Comparison of ENCODE assay signal across 19 cellular contexts in the genomic region with DNA sequence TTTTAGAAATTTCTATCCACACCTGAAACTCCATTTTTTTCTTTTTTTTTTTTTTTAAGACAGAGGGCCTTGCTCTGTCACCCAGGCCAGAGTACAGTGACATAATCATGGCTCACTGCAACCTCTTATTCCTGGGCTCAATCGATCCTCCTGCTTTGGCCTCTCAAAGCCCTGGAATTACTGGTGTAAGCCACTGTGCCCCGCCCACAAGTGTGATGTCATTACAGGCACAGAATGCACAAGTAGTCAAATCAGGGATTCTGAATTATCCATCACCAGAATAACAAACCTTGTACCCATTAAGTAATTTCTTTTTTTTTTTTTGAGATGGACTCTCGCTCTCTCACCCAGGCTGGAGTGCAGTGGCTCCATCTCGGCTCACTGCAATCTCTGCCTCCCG. TPM values are rescaled to one million over a fixed set of nuclear protein-coding genes. Genes with fewer than 3 reads are reported as not detected.
DNase-seq lines count a peak whose midpoint lies in the region; ATAC-seq and TF ChIP-seq lines count a peak whose summit lies in the region.
"Had no signal": no experiment of that assay in that cellular context is flagged by ENCODE, and none has a peak within 500 bp of the region (broad histone marks: within the 10 kb centered on the region; RNA-seq: fewer than 3 reads in every experiment).

No MANE protein-coding gene starts in this region.

- H3K27ac ChIP-seq in CD4-positive, alpha-beta T cell (ENCODE audit: low read depth, low read length) = no peak overlapping the region
- H3K27ac ChIP-seq in spleen = no peak overlapping the region

- intact Hi-C loops in activated CD8-positive, alpha-beta T cell treated with anti-CD3 and anti-CD28 coated beads for 36 hours (cut with micrococcal nuclease) = no loop called here
- intact Hi-C loops in CD4-positive, alpha-beta T cell (cut with DNase I, micrococcal nuclease) = loop anchor here in 1 of 2 experiments (5.0 kb wide), 1 partner anchor 1325 kb away; a partner anchor contains a TSS
- intact Hi-C loops in spleen (cut with DNase I; ENCODE audit: low total_unique reads) = no loop called here

- H3K9me3 ChIP-seq in CD4-positive, alpha-beta T cell (ENCODE audit: control insufficient read depth, low read length) = no peaks in the 10 kb centered on the region
- no peaks in the 10 kb centered on the region for H3K9me3 ChIP-seq in spleen

- POLR2A ChIA-PET in activated CD8-positive, alpha-beta T cell treated with anti-CD3 and anti-CD28 coated beads for 36 hours (lab: Charles Lee) = no interaction called here
- POLR2A ChIA-PET in activated CD8-positive, alpha-beta T cell treated with anti-CD3 and anti-CD28 coated beads, Interleukin-2, amount 10 ng/mL, durations not matched to agents 7 days and 5 days (lab: Charles Lee) = no interaction called here
- POLR2A ChIA-PET in CD4-positive, alpha-beta T cell (lab: Charles Lee) = no interaction called here
- POLR2A ChIA-PET in T-cell (lab: Charles Lee) (no interaction called here), GM10248 (lab: Yijun Ruan, JAX) (no interaction called here)

- no peak overlapping the region for H3K4me3 ChIP-seq in spleen

- TF ChIP-seq POLR2A in spleen (IDR thresholded peaks at IDR 0.05) = no peak

- no peaks in the 10 kb centered on the region for H3K27me3 Mint-ChIP-seq in activated CD8-positive, alpha-beta T cell treated with anti-CD3 and anti-CD28 coated beads for 36 hours
- no peaks in the 10 kb centered on the region for H3K27me3 Mint-ChIP-seq in activated CD8-positive, alpha-beta T cell treated with anti-CD3 and anti-CD28 coated beads, Interleukin-2, amount 10 ng/mL, durations not matched to agents 7 days and 5 days (ENCODE audit: low read depth)
- no peaks in the 10 kb centered on the region for H3K27me3 Mint-ChIP-seq in CD4-positive, alpha-beta T cell
- H3K27me3 Mint-ChIP-seq in T-cell = no peaks in the 10 kb centered on the region
- H3K27me3 Mint-ChIP-seq in memory B cell = no peaks in the 10 kb centered on the region
- H3K27me3 Mint-ChIP-seq: activated naive CD8-positive, alpha-beta T cell had no signal

- CTCF ChIA-PET in activated CD8-positive, alpha-beta T cell treated with anti-CD3 and anti-CD28 coated beads for 36 hours (lab: Charles Lee) = interaction anchor here (0.8 to 1.0 kb wide), 2 partner anchors 28 to 58 kb away, joined by 3 to 4 read pairs; a partner anchor contains a TSS
- CTCF ChIA-PET in activated CD8-positive, alpha-beta T cell treated with anti-CD3 and anti-CD28 coated beads, Interleukin-2, amount 10 ng/mL, durations not matched to agents 7 days and 5 days (lab: Charles Lee) = interaction anchor here (1.3 kb wide), 1 partner anchor 171 kb away, joined by 3 read pairs; no protein-coding TSS in a partner anchor
- CTCF ChIA-PET in CD4-positive, alpha-beta T cell (lab: Charles Lee) = no interaction called here
- CTCF ChIA-PET in T-cell (lab: Charles Lee) = no interaction called here
- CTCF ChIA-PET in GM10248 (lab: Yijun Ruan, JAX) = interaction anchor here (1.3 kb wide), 1 partner anchor 15 kb away, joined by 3 read pairs; no protein-coding TSS in a partner anchor

- peak; percentile 52 for DNase-seq in activated CD8-positive, alpha-beta T cell treated with anti-CD3 and anti-CD28 coated beads for 36 hours
- DNase-seq in activated CD8-positive, alpha-beta T cell treated with anti-CD3 and anti-CD28 coated beads, Interleukin-2, amount 10 ng/mL, durations not matched to agents 7 days and 5 days = no peak
- no peak for DNase-seq in CD4-positive, alpha-beta T cell
- DNase-seq in T-cell (no peak), memory B cell (ENCODE audit: low spot score in 2 of 2) (no peak), spleen (no peak), GM10248 (ENCODE audit: extremely low spot score) (no peak), SW480 (ENCODE audit: low spot score) (no peak)
- DNase-seq: AML-193, DMS79 treated with DMSO at 0.1 percent for 48 hours, NCI-H146, NCI-H69 had no signal

- H3K4me1 ChIP-seq in spleen = peaks cover 6 to 49% (median 25%) of the 10 kb centered on the region in 6 donors

- ATAC-seq in activated CD8-positive, alpha-beta T cell treated with anti-CD3 and anti-CD28 coated beads for 36 hours = no peak
- no peak for ATAC-seq in activated CD8-positive, alpha-beta T cell treated with anti-CD3 and anti-CD28 coated beads, Interleukin-2, amount 10 ng/mL, durations not matched to agents 7 days and 5 days
- ATAC-seq in CD4-positive, alpha-beta T cell (ENCODE audit: poor library complexity) = no peak
- ATAC-seq in T-cell (replicated peaks in 1 of 4) (no peak), memory B cell (ENCODE audit: low read depth) (no peak)
- ATAC-seq: GM12878 had no signal

- no peak overlapping the region for H3K4me3 Mint-ChIP-seq in activated CD8-positive, alpha-beta T cell treated with anti-CD3 and anti-CD28 coated beads for 36 hours
- H3K4me3 Mint-ChIP-seq in activated CD8-positive, alpha-beta T cell treated with anti-CD3 and anti-CD28 coated beads, Interleukin-2, amount 10 ng/mL, durations not matched to agents 7 days and 5 days = no peak overlapping the region
- H3K4me3 Mint-ChIP-seq in CD4-positive, alpha-beta T cell = peak overlapping the region; percentile 100
- H3K4me3 Mint-ChIP-seq in T-cell (peak overlapping the region; percentile 9 to 99 (median 98)), memory B cell (peak overlapping the region; percentile 17)

- peaks cover 42% of the 10 kb centered on the region for H3K36me3 Mint-ChIP-seq in activated CD8-positive, alpha-beta T cell treated with anti-CD3 and anti-CD28 coated beads for 36 hours (ENCODE audit: low read depth)
- peaks cover 45% of the 10 kb centered on the region for H3K36me3 Mint-ChIP-seq in activated CD8-positive, alpha-beta T cell treated with anti-CD3 and anti-CD28 coated beads, Interleukin-2, amount 10 ng/mL, durations not matched to agents 7 days and 5 days (ENCODE audit: low read depth)
- peaks cover 61% of the 10 kb centered on the region for H3K36me3 Mint-ChIP-seq in CD4-positive, alpha-beta T cell (ENCODE audit: low read depth)
- H3K36me3 Mint-ChIP-seq in T-cell = peaks cover 16% of the 10 kb centered on the region
- peaks cover 12% of the 10 kb centered on the region for H3K36me3 Mint-ChIP-seq in memory B cell

- H3K36me3 ChIP-seq in spleen = peaks cover 3 to 57% (median 40%) of the 10 kb centered on the region in 6 donors

- no peak overlapping the region for H3K27ac Mint-ChIP-seq in activated CD8-positive, alpha-beta T cell treated with anti-CD3 and anti-CD28 coated beads for 36 hours
- H3K27ac Mint-ChIP-seq in activated CD8-positive, alpha-beta T cell treated with anti-CD3 and anti-CD28 coated beads, Interleukin-2, amount 10 ng/mL, durations not matched to agents 7 days and 5 days = no peak overlapping the region
- H3K27ac Mint-ChIP-seq in CD4-positive, alpha-beta T cell = no peak overlapping the region
- H3K27ac Mint-ChIP-seq in T-cell (no peak overlapping the region), memory B cell (no peak overlapping the region)

- H3K27me3 ChIP-seq in CD4-positive, alpha-beta T cell (ENCODE audit: control insufficient read depth, insufficient read depth, low read length) = no peaks in the 10 kb centered on the region
- H3K27me3 ChIP-seq in spleen (replicated peaks in 1 of 7) = no peaks in the 10 kb centered on the region

- TF ChIP-seq CTCF in activated CD8-positive, alpha-beta T cell treated with anti-CD3 and anti-CD28 coated beads for 36 hours (IDR thresholded peaks at IDR 0.05) = no peak
- no peak for TF ChIP-seq CTCF in CD4-positive, alpha-beta T cell (IDR thresholded peaks at IDR 0.05)
- TF ChIP-seq CTCF in spleen (IDR thresholded peaks at IDR 0.05 in 8 of 11, conservative IDR thresholded peaks at IDR 0.05 in 3 of 11) (no peak), GM10248 (IDR thresholded peaks at IDR 0.05; ENCODE audit: control extremely low read depth, extremely low read depth, low read depth, missing control alignments) (no peak)

- 92 to 96% (median 95%) methylated on average over 5 of the region's 5 CpGs for WGBS in spleen, 5 donors

- peaks cover 13% of the 10 kb centered on the region for H3K4me1 Mint-ChIP-seq in activated CD8-positive, alpha-beta T cell treated with anti-CD3 and anti-CD28 coated beads for 36 hours (ENCODE audit: low read depth)
- H3K4me1 Mint-ChIP-seq in activated CD8-positive, alpha-beta T cell treated with anti-CD3 and anti-CD28 coated beads, Interleukin-2, amount 10 ng/mL, durations not matched to agents 7 days and 5 days (ENCODE audit: low read depth) = peaks cover 14% of the 10 kb centered on the region
- H3K4me1 Mint-ChIP-seq in CD4-positive, alpha-beta T cell (ENCODE audit: low read depth) = peaks cover 21% of the 10 kb centered on the region
- H3K4me1 Mint-ChIP-seq in T-cell = peaks cover 13 to 19% (median 17%) of the 10 kb centered on the region in 3 donors
- H3K4me1 Mint-ChIP-seq in memory B cell = peaks cover 9% of the 10 kb centered on the region

- H3K9me3 Mint-ChIP-seq in activated CD8-positive, alpha-beta T cell treated with anti-CD3 and anti-CD28 coated beads for 36 hours = no peaks in the 10 kb centered on the region
- no peaks in the 10 kb centered on the region for H3K9me3 Mint-ChIP-seq in activated CD8-positive, alpha-beta T cell treated with anti-CD3 and anti-CD28 coated beads, Interleukin-2, amount 10 ng/mL, durations not matched to agents 7 days and 5 days (ENCODE audit: insufficient read depth)
- H3K9me3 Mint-ChIP-seq in CD4-positive, alpha-beta T cell = no peaks in the 10 kb centered on the region
- H3K9me3 Mint-ChIP-seq in T-cell (no peaks in the 10 kb centered on the region), memory B cell (no peaks in the 10 kb centered on the region)

RNA-seq across cellular contexts. Expression of a gene that starts 1.9 kb away (rescaled TPM):
- total RNA-seq in activated CD8-positive, alpha-beta T cell treated with anti-CD3 and anti-CD28 coated beads for 36 hours = 100 to 1,000 TPM; 240 to 256 TPM
- 100 to 1,000 TPM; 196 to 202 TPM for total RNA-seq in activated CD8-positive, alpha-beta T cell treated with anti-CD3 and anti-CD28 coated beads, Interleukin-2, amount 10 ng/mL, durations not matched to agents 7 days and 5 days
- 10 to 100 TPM; 74.1 to 75.5 TPM for total RNA-seq in CD4-positive, alpha-beta T cell
- total RNA-seq in T-cell (100 to 1,000 TPM in 2 of 5 donors, 10 to 100 TPM in 3; 93.0 to 109 (median 98.4) TPM), spleen (100 to 1,000 TPM; 126 to 222 (median 130) TPM)
- polyA plus RNA-seq in spleen = 100 to 1,000 TPM in 1 of 3 donors, 10 to 100 TPM in 2; 88.6 to 128 (median 92.6) TPM

RNA-seq across cellular contexts. Expression of a gene that starts 12.4 kb away (rescaled TPM):
- total RNA-seq in activated CD8-positive, alpha-beta T cell treated with anti-CD3 and anti-CD28 coated beads for 36 hours = 1 to 10 TPM; 1.6 to 2.2 TPM
- total RNA-seq in activated CD8-positive, alpha-beta T cell treated with anti-CD3 and anti-CD28 coated beads, Interleukin-2, amount 10 ng/mL, durations not matched to agents 7 days and 5 days = 1 to 10 TPM; 1.2 to 1.6 TPM
- total RNA-seq in CD4-positive, alpha-beta T cell = under 1 TPM; 0.73 to 0.93 TPM
- 1 to 10 TPM in 3 of 5 donors, under 1 TPM in 2; 0.33 to 2.3 (median 1.3) TPM for total RNA-seq in T-cell
- 10 to 100 TPM in 5 of 7 donors, 1 to 10 TPM in 2; 8.6 to 33.7 (median 13.5) TPM for total RNA-seq in spleen
- 100 to 1,000 TPM in 2 of 3 donors, 10 to 100 TPM in 1; 39.7 to 144 (median 110) TPM for polyA plus RNA-seq in spleen

RNA-seq across cellular contexts. Expression of a gene that starts 14.1 kb away (rescaled TPM):
- total RNA-seq in activated CD8-positive, alpha-beta T cell treated with anti-CD3 and anti-CD28 coated beads for 36 hours = under 1 TPM in 1 of 2 experiments, not detected in 1; 0.43 TPM
- under 1 TPM in 1 of 2 experiments, not detected in 1; 0.39 TPM for total RNA-seq in activated CD8-positive, alpha-beta T cell treated with anti-CD3 and anti-CD28 coated beads, Interleukin-2, amount 10 ng/mL, durations not matched to agents 7 days and 5 days
- not detected for total RNA-seq in CD4-positive, alpha-beta T cell
- total RNA-seq in T-cell (under 1 TPM in 1 of 5 donors, not detected in 4; 0.39 TPM), spleen (not detected)
- polyA plus RNA-seq in spleen = under 1 TPM in 2 of 3 donors, not detected in 1; 0.42 to 0.46 TPM
- total RNA-seq: cardiac septum; GM12878; osteocyte; RPMI7951; T-helper 1 cell treated with Interleukin-12 subunit alpha and Interleukin-12 subunit beta and Interleukin-4 antibody, amounts not matched to agents 30 ng/mL and 1 ng/mL, for 36 hours; temporal lobe had no signal
- polyA plus RNA-seq: GM12878 had no signal

RNA-seq across cellular contexts. Expression of a gene that starts 27.7 kb away (rescaled TPM):
- total RNA-seq in activated CD8-positive, alpha-beta T cell treated with anti-CD3 and anti-CD28 coated beads for 36 hours = 10 to 100 TPM; 41.3 to 45.0 TPM
- total RNA-seq in activated CD8-positive, alpha-beta T cell treated with anti-CD3 and anti-CD28 coated beads, Interleukin-2, amount 10 ng/mL, durations not matched to agents 7 days and 5 days = 10 to 100 TPM; 58.0 to 61.5 TPM
- total RNA-seq in CD4-positive, alpha-beta T cell = 10 to 100 TPM; 13.5 to 14.4 TPM
- 10 to 100 TPM; 16.2 to 36.4 (median 29.2) TPM for total RNA-seq in T-cell
- 10 to 100 TPM; 18.0 to 59.7 (median 23.1) TPM for total RNA-seq in spleen
- polyA plus RNA-seq in spleen = 10 to 100 TPM in 2 of 3 donors, 1 to 10 TPM in 1; 8.5 to 21.6 (median 17.1) TPM

RNA-seq across cellular contexts. Expression of a gene that starts 43.9 kb away (rescaled TPM):
- not detected for total RNA-seq in activated CD8-positive, alpha-beta T cell treated with anti-CD3 and anti-CD28 coated beads for 36 hours
- total RNA-seq in activated CD8-positive, alpha-beta T cell treated with anti-CD3 and anti-CD28 coated beads, Interleukin-2, amount 10 ng/mL, durations not matched to agents 7 days and 5 days = not detected
- total RNA-seq in CD4-positive, alpha-beta T cell = not detected
- under 1 TPM in 1 of 5 donors, not detected in 4; 0.16 TPM for total RNA-seq in T-cell
- under 1 TPM in 5 of 7 donors, not detected in 2; 0.20 to 0.60 (median 0.51) TPM for total RNA-seq in spleen
- under 1 TPM; 0.21 to 0.61 (median 0.45) TPM for polyA plus RNA-seq in spleen
- total RNA-seq: GM12878; T-helper 1 cell treated with Interleukin-12 subunit alpha and Interleukin-12 subunit beta and Interleukin-4 antibody, amounts not matched to agents 30 ng/mL and 1 ng/mL, for 36 hours; temporal lobe had no signal

Comparison
In these comparisons a context has a peak if more than half of its experiments do, and no peak if none do; other contexts are left out.
1. H3K4me3 Mint-ChIP-seq: peak in CD4-positive, alpha-beta T cell (single experiment), T-cell (3 of 3) and memory B cell (single experiment); none in activated CD8-positive, alpha-beta T cell treated with anti-CD3 and anti-CD28 coated beads for 36 hours (single experiment) and activated CD8-positive, alpha-beta T cell treated with anti-CD3 and anti-CD28 coated beads, Interleukin-2, amount 10 ng/mL, durations not matched to agents 7 days and 5 days (single experiment).
2. CTCF ChIA-PET loops: an anchor here in activated CD8-positive, alpha-beta T cell treated with anti-CD3 and anti-CD28 coated beads for 36 hours (0.8 to 1.0 kb wide), activated CD8-positive, alpha-beta T cell treated with anti-CD3 and anti-CD28 coated beads, Interleukin-2, amount 10 ng/mL, durations not matched to agents 7 days and 5 days (1.3 kb wide) and GM10248 (1.3 kb wide); none called in CD4-positive, alpha-beta T cell and T-cell.